Comparison of ENCODE assay signal across 1 cellular context in the genomic region with DNA sequence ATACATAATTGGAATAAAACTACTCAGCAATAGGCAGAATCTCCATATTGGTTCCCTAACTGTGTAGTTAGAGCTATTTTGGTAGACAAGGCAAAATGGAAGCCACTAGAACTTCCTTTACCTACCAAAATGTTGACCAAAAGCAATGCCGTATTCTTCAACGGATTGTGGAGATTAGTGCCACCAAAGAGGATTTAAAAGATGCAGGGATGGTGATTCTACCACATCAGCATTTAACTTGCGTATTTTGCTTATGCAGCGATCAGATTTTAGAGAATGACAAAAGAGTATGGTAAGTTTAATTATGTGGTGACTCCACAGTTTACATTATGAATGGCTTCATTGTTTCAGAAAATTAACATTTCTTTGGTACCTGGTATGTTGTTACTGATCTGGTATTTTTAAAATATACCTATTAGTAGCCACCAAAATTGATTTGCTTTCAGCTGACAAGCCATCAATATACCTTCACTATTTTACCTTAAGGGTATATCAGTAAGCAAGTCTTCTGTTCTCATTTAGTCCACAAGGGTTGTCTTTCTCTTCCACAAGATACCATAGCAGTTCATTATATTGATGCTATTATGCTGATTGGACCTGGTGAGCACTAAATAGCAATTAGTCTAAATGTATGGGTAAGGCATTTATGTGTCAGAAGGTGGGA.
TF ChIP-seq lines count a peak whose summit lies in the region.

No MANE protein-coding gene starts in this region.

TF ChIP-seq in WTC11, 78 proteins besides CTCF, POLR2A, EP300 and RAD21 (continued from another document):
- TF ChIP-seq GTF2I (CRISPR knock-in tag; conservative IDR thresholded peaks at IDR 0.05) (no peak), JAZF1 (CRISPR knock-in tag; IDR thresholded peaks at IDR 0.05) (no peak), CREB1 (CRISPR knock-in tag; IDR thresholded peaks at IDR 0.05) (no peak), EMX1 (CRISPR knock-in tag; IDR thresholded peaks at IDR 0.05) (no peak), NR3C1 (CRISPR knock-in tag; conservative IDR thresholded peaks at IDR 0.05; ENCODE audit: low read depth) (no peak), JUN (CRISPR knock-in tag; IDR thresholded peaks at IDR 0.05) (no peak), ATF1 (CRISPR knock-in tag; IDR thresholded peaks at IDR 0.05) (no peak), SOX15 (CRISPR knock-in tag; IDR thresholded peaks at IDR 0.05) (no peak)
- TF ChIP-seq, protein P1, sequence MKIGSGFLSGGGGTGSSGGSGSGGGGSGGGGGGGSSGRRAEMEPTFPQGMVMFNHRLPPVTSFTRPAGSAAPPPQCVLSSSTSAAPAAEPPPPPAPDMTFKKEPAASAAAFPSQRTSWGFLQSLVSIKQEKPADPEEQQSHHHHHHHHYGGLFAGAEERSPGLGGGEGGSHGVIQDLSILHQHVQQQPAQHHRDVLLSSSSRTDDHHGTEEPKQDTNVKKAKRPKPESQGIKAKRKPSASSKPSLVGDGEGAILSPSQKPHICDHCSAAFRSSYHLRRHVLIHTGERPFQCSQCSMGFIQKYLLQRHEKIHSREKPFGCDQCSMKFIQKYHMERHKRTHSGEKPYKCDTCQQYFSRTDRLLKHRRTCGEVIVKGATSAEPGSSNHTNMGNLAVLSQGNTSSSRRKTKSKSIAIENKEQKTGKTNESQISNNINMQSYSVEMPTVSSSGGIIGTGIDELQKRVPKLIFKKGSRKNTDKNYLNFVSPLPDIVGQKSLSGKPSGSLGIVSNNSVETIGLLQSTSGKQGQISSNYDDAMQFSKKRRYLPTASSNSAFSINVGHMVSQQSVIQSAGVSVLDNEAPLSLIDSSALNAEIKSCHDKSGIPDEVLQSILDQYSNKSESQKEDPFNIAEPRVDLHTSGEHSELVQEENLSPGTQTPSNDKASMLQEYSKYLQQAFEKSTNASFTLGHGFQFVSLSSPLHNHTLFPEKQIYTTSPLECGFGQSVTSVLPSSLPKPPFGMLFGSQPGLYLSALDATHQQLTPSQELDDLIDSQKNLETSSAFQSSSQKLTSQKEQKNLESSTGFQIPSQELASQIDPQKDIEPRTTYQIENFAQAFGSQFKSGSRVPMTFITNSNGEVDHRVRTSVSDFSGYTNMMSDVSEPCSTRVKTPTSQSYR (CRISPR knock-in tag; IDR thresholded peaks at IDR 0.05), result no peak
- TF ChIP-seq, protein P2, sequence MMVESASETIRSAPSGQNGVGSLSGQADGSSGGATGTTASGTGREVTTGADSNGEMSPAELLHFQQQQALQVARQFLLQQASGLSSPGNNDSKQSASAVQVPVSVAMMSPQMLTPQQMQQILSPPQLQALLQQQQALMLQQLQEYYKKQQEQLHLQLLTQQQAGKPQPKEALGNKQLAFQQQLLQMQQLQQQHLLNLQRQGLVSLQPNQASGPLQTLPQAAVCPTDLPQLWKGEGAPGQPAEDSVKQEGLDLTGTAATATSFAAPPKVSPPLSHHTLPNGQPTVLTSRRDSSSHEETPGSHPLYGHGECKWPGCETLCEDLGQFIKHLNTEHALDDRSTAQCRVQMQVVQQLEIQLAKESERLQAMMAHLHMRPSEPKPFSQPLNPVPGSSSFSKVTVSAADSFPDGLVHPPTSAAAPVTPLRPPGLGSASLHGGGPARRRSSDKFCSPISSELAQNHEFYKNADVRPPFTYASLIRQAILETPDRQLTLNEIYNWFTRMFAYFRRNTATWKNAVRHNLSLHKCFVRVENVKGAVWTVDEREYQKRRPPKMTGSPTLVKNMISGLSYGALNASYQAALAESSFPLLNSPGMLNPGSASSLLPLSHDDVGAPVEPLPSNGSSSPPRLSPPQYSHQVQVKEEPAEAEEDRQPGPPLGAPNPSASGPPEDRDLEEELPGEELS (CRISPR knock-in tag; IDR thresholded peaks at IDR 0.05), result no peak
